ENCODE assay signal across 8 cellular contexts in the genomic region with DNA sequence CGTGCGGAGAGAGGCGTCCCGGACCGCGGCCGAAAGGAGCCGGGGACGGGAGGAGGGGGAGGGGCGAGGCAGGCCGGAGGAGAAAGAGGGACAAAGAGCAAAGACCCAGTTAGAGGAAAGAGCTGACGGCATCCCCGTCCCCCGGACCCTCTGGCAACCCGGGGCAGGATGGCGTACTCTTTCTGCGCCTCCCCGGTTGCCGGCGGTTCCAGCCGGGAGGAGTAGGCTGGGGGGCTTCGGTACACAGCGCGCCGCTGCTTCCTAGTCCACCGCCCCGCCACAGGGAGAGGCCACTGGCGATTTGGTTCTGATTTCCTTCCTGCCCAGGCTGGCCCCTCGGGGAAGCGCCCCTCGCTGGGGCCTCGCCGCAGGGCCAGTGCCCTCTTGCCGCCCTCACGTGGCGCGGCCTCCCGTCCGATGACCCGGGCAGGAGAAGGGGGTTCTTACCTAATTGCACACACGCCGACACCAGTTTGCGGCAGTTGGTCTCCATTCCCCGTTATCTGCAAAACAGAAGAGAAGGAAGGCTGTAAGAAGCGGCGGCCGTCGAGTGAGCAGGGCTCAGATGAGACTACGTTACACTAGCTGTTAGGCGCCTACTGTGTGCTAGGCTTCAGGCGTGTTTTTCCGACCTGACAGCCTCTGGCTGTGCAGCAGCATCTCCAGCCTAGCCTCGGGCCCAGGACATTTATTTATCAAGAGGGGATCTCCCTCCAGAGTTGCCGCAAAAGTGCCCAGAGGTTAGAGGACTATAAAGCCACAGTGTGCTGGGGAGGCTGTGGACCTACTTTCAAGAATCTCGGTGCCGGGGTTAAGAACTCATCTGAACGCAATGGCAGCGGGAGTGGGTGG. TPM values are rescaled to one million over a fixed set of nuclear protein-coding genes. Genes with fewer than 3 reads are reported as not detected.
DNase-seq lines count a peak whose midpoint lies in the region; ATAC-seq and TF ChIP-seq lines count a peak whose summit lies in the region.

No MANE protein-coding gene starts in this region.

- no peak for ATAC-seq in memory B cell (ENCODE audit: low read depth)

- intact Hi-C loops in activated naive CD4-positive, alpha-beta T cell treated with anti-CD3 and anti-CD28 coated beads for 36 hours (cut with micrococcal nuclease), result loop anchor here (1.0 to 5.0 kb wide), 4 partner anchors 651 to 1400 kb away; no protein-coding TSS in a partner anchor
- intact Hi-C loops in breast epithelium (cut with DNase I; ENCODE audit: low total_unique reads), result loop anchor here (10.0 kb wide), 1 partner anchor 652 kb away; no protein-coding TSS in a partner anchor
- intact Hi-C loops in tibial artery (cut with DNase I; ENCODE audit: low total_unique reads), result loop anchor here (5.0 kb wide), 1 partner anchor 1000 kb away; no protein-coding TSS in a partner anchor
- intact Hi-C loops in activated T-helper 2 cell treated with anti-CD3 and anti-CD28 coated beads, Interferon-gamma antibody, Interleukin-2, Interleukin-4, amounts not matched to agents 10 μg/mL and 5 μg/mL and 100 μg/mL, durations not matched to agents 14 hours and 24 hours and 36 hours (cut with micrococcal nuclease), result loop anchor here (1.0 to 5.0 kb wide), 3 partner anchors 15 to 1010 kb away; no protein-coding TSS in a partner anchor

- H3K9me3 ChIP-seq in breast epithelium, result no peaks in the 10 kb centered on the region
- H3K9me3 ChIP-seq in tibial artery, result no peaks in the 10 kb centered on the region

- H3K9me3 Mint-ChIP-seq in activated naive CD4-positive, alpha-beta T cell treated with anti-CD3 and anti-CD28 coated beads for 36 hours, result peaks cover 9% of the 10 kb centered on the region
- H3K9me3 Mint-ChIP-seq in memory B cell, result peaks cover 9% of the 10 kb centered on the region
- H3K9me3 Mint-ChIP-seq in activated T-helper 2 cell treated with anti-CD3 and anti-CD28 coated beads, Interferon-gamma antibody, Interleukin-2, Interleukin-4, amounts not matched to agents 10 μg/mL and 5 μg/mL and 100 μg/mL, durations not matched to agents 14 hours and 24 hours and 36 hours, result peaks cover 4% of the 10 kb centered on the region

- H3K27ac ChIP-seq in breast epithelium (no peak overlapping the region), tibial artery (no peak overlapping the region)

- peaks cover 24% of the 10 kb centered on the region for H3K4me1 Mint-ChIP-seq in activated naive CD4-positive, alpha-beta T cell treated with anti-CD3 and anti-CD28 coated beads for 36 hours (ENCODE audit: low read depth)
- H3K4me1 Mint-ChIP-seq in memory B cell, result peaks cover 9% of the 10 kb centered on the region
- H3K4me1 Mint-ChIP-seq in activated T-helper 2 cell treated with anti-CD3 and anti-CD28 coated beads, Interferon-gamma antibody, Interleukin-2, Interleukin-4, amounts not matched to agents 10 μg/mL and 5 μg/mL and 100 μg/mL, durations not matched to agents 14 hours and 24 hours and 36 hours (ENCODE audit: low read depth), result peaks cover 9% of the 10 kb centered on the region

- DNase-seq in activated naive CD4-positive, alpha-beta T cell treated with anti-CD3 and anti-CD28 coated beads, Interleukin-2, amount 50 U/mL, for 16 hours, result peak; percentile 10
- no peak for DNase-seq in activated naive CD4-positive, alpha-beta T cell treated with anti-CD3 and anti-CD28 coated beads for 36 hours
- no peak for DNase-seq in breast epithelium (ENCODE audit: low spot score in 2 of 2)
- DNase-seq in memory B cell (ENCODE audit: low spot score in 2 of 2), result no peak
- no peak for DNase-seq in tibial artery
- no peak for DNase-seq in NCI-H2081 treated with DMSO at 0.1 percent for 48 hours (lab: John Stamatoyannopoulos, UW)
- no peak for DNase-seq in activated T-helper 2 cell treated with anti-CD3 and anti-CD28 coated beads, Interferon-gamma antibody, Interleukin-2, Interleukin-4, amounts not matched to agents 10 μg/mL and 5 μg/mL and 100 μg/mL, durations not matched to agents 14 hours and 24 hours and 36 hours (ENCODE audit: low spot score)
- no peak for DNase-seq in NCI-H1048 (lab: John Stamatoyannopoulos, UW)

- H3K4me1 ChIP-seq in breast epithelium (peaks cover 6 to 7% of the 10 kb centered on the region in 2 donors), tibial artery (peaks cover 0 to 56% (median 42%) of the 10 kb centered on the region in 4 donors)

- H3K27me3 Mint-ChIP-seq in activated naive CD4-positive, alpha-beta T cell treated with anti-CD3 and anti-CD28 coated beads for 36 hours (ENCODE audit: low read depth), result peaks cover 81% of the 10 kb centered on the region
- peaks cover 25% of the 10 kb centered on the region for H3K27me3 Mint-ChIP-seq in memory B cell
- H3K27me3 Mint-ChIP-seq in activated T-helper 2 cell treated with anti-CD3 and anti-CD28 coated beads, Interferon-gamma antibody, Interleukin-2, Interleukin-4, amounts not matched to agents 10 μg/mL and 5 μg/mL and 100 μg/mL, durations not matched to agents 14 hours and 24 hours and 36 hours (ENCODE audit: low read depth), result peaks cover 80% of the 10 kb centered on the region

- no peak overlapping the region for H3K27ac Mint-ChIP-seq in activated naive CD4-positive, alpha-beta T cell treated with anti-CD3 and anti-CD28 coated beads for 36 hours
- H3K27ac Mint-ChIP-seq in memory B cell, result peak overlapping the region; percentile 56
- H3K27ac Mint-ChIP-seq in activated T-helper 2 cell treated with anti-CD3 and anti-CD28 coated beads, Interferon-gamma antibody, Interleukin-2, Interleukin-4, amounts not matched to agents 10 μg/mL and 5 μg/mL and 100 μg/mL, durations not matched to agents 14 hours and 24 hours and 36 hours, result no peak overlapping the region

- TF ChIP-seq POLR2A in breast epithelium (IDR thresholded peaks at IDR 0.05), result no peak

- H3K36me3 ChIP-seq in breast epithelium (no peaks in the 10 kb centered on the region), tibial artery (no peaks in the 10 kb centered on the region)

- H3K4me3 ChIP-seq in breast epithelium (peak overlapping the region; percentile 12 to 69 (median 44)), tibial artery (peak overlapping the region; percentile 23 to 45)

- CTCF ChIA-PET in activated naive CD4-positive, alpha-beta T cell treated with anti-CD3 and anti-CD28 coated beads for 36 hours (lab: Charles Lee), result no interaction called here

- no peak overlapping the region for H3K4me3 Mint-ChIP-seq in activated naive CD4-positive, alpha-beta T cell treated with anti-CD3 and anti-CD28 coated beads for 36 hours
- H3K4me3 Mint-ChIP-seq in memory B cell, result no peak overlapping the region
- no peak overlapping the region for H3K4me3 Mint-ChIP-seq in activated T-helper 2 cell treated with anti-CD3 and anti-CD28 coated beads, Interferon-gamma antibody, Interleukin-2, Interleukin-4, amounts not matched to agents 10 μg/mL and 5 μg/mL and 100 μg/mL, durations not matched to agents 14 hours and 24 hours and 36 hours (ENCODE audit: low read depth)

- peaks cover 13% of the 10 kb centered on the region for H3K36me3 Mint-ChIP-seq in activated naive CD4-positive, alpha-beta T cell treated with anti-CD3 and anti-CD28 coated beads for 36 hours (ENCODE audit: low read depth)
- peaks cover 10% of the 10 kb centered on the region for H3K36me3 Mint-ChIP-seq in memory B cell
- peaks cover 15% of the 10 kb centered on the region for H3K36me3 Mint-ChIP-seq in activated T-helper 2 cell treated with anti-CD3 and anti-CD28 coated beads, Interferon-gamma antibody, Interleukin-2, Interleukin-4, amounts not matched to agents 10 μg/mL and 5 μg/mL and 100 μg/mL, durations not matched to agents 14 hours and 24 hours and 36 hours (ENCODE audit: low read depth)

- no peak for TF ChIP-seq CTCF in breast epithelium (IDR thresholded peaks at IDR 0.05)
- TF ChIP-seq CTCF in tibial artery (IDR thresholded peaks at IDR 0.05), result no peak

- peaks cover 13 to 99% of the 10 kb centered on the region in 2 donors for H3K27me3 ChIP-seq in breast epithelium
- H3K27me3 ChIP-seq in tibial artery, result peaks cover 0 to 99% of the 10 kb centered on the region in 2 donors

RNA-seq across cellular contexts. Expression of a gene that starts 9.9 kb away (rescaled TPM):
- not detected for total RNA-seq in activated naive CD4-positive, alpha-beta T cell treated with anti-CD3 and anti-CD28 coated beads for 36 hours
- 1 to 10 TPM in 1 of 3 donors, under 1 TPM in 1, not detected in 1; 0.33 to 2.6 TPM for total RNA-seq in breast epithelium
- total RNA-seq in activated T-helper 2 cell treated with anti-CD3 and anti-CD28 coated beads, Interferon-gamma antibody, Interleukin-2, Interleukin-4, amounts not matched to agents 10 μg/mL and 5 μg/mL and 100 μg/mL, durations not matched to agents 14 hours and 24 hours and 36 hours, result not detected in 2 replicates
